ENCODE assay signal across 8 cellular contexts in genomic region chr2:42046819-42047487, GRCh38. TPM values are rescaled to one million over a fixed set of nuclear protein-coding genes. Genes with fewer than 3 reads are reported as not detected.
DNase-seq lines count a peak whose midpoint lies in the region; ATAC-seq and TF ChIP-seq lines count a peak whose summit lies in the region.

No MANE protein-coding gene starts in this region.

- H4K20me1 ChIP-seq in IMR-90 (ENCODE audit: insufficient read depth, low read length): peaks cover 25% of the 10 kb centered on the region

- peak overlapping the region; percentile 3; the same call in 1 of the 2 replicates for H2AK5ac ChIP-seq in IMR-90 (ENCODE audit: low read depth, low read length)

- peak overlapping the region; percentile 26 for H3K23ac ChIP-seq in IMR-90 (ENCODE audit: low read depth, low read length)

- H3K14ac ChIP-seq in IMR-90 (replicated peaks; ENCODE audit: low read depth, low read length): peak overlapping the region; percentile 38

- peak overlapping the region; percentile 67 for H3K27ac ChIP-seq in IMR-90 (ENCODE audit: insufficient read depth, low read length)
- peak overlapping the region; percentile 67 for H3K27ac ChIP-seq in angular gyrus (ENCODE audit: low read depth, low read length)
- peak overlapping the region; percentile 93 for H3K27ac ChIP-seq in subcutaneous abdominal adipose tissue (ENCODE audit: low read depth, low read length)

- H3K9me3 ChIP-seq in IMR-90 (ENCODE audit: control insufficient read depth, insufficient read depth, low read length): no peaks in the 10 kb centered on the region
- no peaks in the 10 kb centered on the region for H3K9me3 ChIP-seq in subcutaneous abdominal adipose tissue (ENCODE audit: control insufficient read depth in 5 of 5, low read length in 5 of 5)

- ATAC-seq in IMR-90 (ENCODE audit: low read depth) (peak; percentile 0; the same call in 1 of the 2 replicates), GM19452 (IDR thresholded peaks at IDR 0.05; ENCODE audit: unreplicated experiment) (no peak)

- POLR2A ChIA-PET in IMR-90 (lab: Charles Lee; ENCODE audit: unreplicated experiment): interaction anchor here (0.6 to 0.7 kb wide), 3 partner anchors 18 to 1962 kb away, joined by 3 to 7 read pairs (median 5); no protein-coding TSS in a partner anchor

- peak overlapping the region; percentile 21; the same call in 1 of the 2 replicates for H4K5ac ChIP-seq in IMR-90 (ENCODE audit: low read depth, low read length)

- H3K4me2 ChIP-seq in IMR-90 (ENCODE audit: low read depth, low read length): peak overlapping the region; percentile 73

- BruUV-seq in IMR-90 (replicated peaks; lab: Mats Ljungman, UMichigan): no TSS peak

- no peak overlapping the region for H3K56ac ChIP-seq in IMR-90 (ENCODE audit: extremely low read depth, insufficient read depth, low read length)

- H3K9me1 ChIP-seq in IMR-90 (ENCODE audit: insufficient read depth, low read length): peaks cover 7% of the 10 kb centered on the region

- intact Hi-C loops in IMR-90 (cut with micrococcal nuclease): loop anchor here (2.0 kb wide), 1 partner anchor 112 kb away; no protein-coding TSS in a partner anchor

- H3K36me3 ChIP-seq in IMR-90 (ENCODE audit: control insufficient read depth, insufficient read depth, low read length) (peaks cover 18% of the 10 kb centered on the region; the same call in 1 of the 2 replicates), subcutaneous abdominal adipose tissue (ENCODE audit: control insufficient read depth in 5 of 5, insufficient read depth in 5 of 5, low read length in 5 of 5) (no peaks in the 10 kb centered on the region)

- H2AK9ac ChIP-seq in IMR-90 (replicated peaks; ENCODE audit: low read depth, low read length, poor library complexity): peak overlapping the region; percentile 92

- H4K91ac ChIP-seq in IMR-90 (ENCODE audit: insufficient read depth, low read depth, low read length): peak overlapping the region; percentile 67

- peak overlapping the region; percentile 65 for H3K4ac ChIP-seq in IMR-90 (ENCODE audit: low read depth, low read length)

- DNase-seq in DMS 273 (lab: John Stamatoyannopoulos, UW; ENCODE audit: unreplicated experiment) (peak; percentile 87), IMR-90 (no peak), islet precursor cell (peak; percentile 90), COLO829 (ENCODE audit: low spot score) (no peak)
- no peak for DNase-seq in activated effector memory CD4-positive, alpha-beta T cell treated with Interleukin-2 at 50 U/mL for 16 hours

- H3K4me1 ChIP-seq in IMR-90 (ENCODE audit: control insufficient read depth, insufficient read depth, low read length): peaks cover 21% of the 10 kb centered on the region
- H3K4me1 ChIP-seq in subcutaneous abdominal adipose tissue (ENCODE audit: control insufficient read depth in 5 of 5, insufficient read depth in 5 of 5, low read length in 5 of 5): peaks cover 9 to 60% (median 55%) of the 10 kb centered on the region in 5 donors

- H2BK120ac ChIP-seq in IMR-90 (ENCODE audit: low read depth, low read length): peak overlapping the region; percentile 62

- H4K8ac ChIP-seq in IMR-90 (ENCODE audit: low read depth in 2 of 2, low read length in 2 of 2): peak overlapping the region; percentile 29 to 68; a peak in 2 of 4 replicates

- CTCF ChIA-PET in IMR-90 (lab: Yijun Ruan, JAX): interaction anchor here (0.5 to 1.2 kb wide), 3 partner anchors 25 to 177 kb away, joined by 3 to 5 read pairs (median 4); no protein-coding TSS in a partner anchor

- peaks cover 8 to 35% of the 10 kb centered on the region in 2 experiments; a peak in 3 of 4 replicates for H3K79me1 ChIP-seq in IMR-90 (ENCODE audit: low read depth in 1 of 2, low read length in 2 of 2)

- peak overlapping the region; percentile 31 for H2BK5ac ChIP-seq in IMR-90 (ENCODE audit: low read depth, low read length, poor library complexity, severe bottlenecking)

- TF ChIP-seq RAD21 in IMR-90 (IDR thresholded peaks at IDR 0.05; ENCODE audit: low read length): no peak

- peak overlapping the region; percentile 2; the same call in 2 of the 3 replicates for H2BK15ac ChIP-seq in IMR-90 (ENCODE audit: low read depth, low read length)

- dilution Hi-C loops in IMR-90 (cut with HindIII; ENCODE audit: low sequenced_read_pairs, unreplicated experiment): no loop called here

- H2AFZ ChIP-seq in IMR-90 (replicated peaks; ENCODE audit: low read length, poor library complexity): peak overlapping the region; percentile 94

- no peak for TF ChIP-seq CTCF in IMR-90 (conservative IDR thresholded peaks at IDR 0.05; ENCODE audit: low read depth, low read length)

- H3K4me3 ChIP-seq in IMR-90 (ENCODE audit: insufficient read depth, low read depth, low read length): peak overlapping the region; percentile 71
- peak overlapping the region; percentile 70 to 80 (median 76) for H3K4me3 ChIP-seq in subcutaneous abdominal adipose tissue (ENCODE audit: low read depth in 1 of 5, low read length in 5 of 5)

- in situ Hi-C loops in IMR-90 (cut with MboI; ENCODE audit: low sequenced_read_pairs): no loop called here

- no peak for TF ChIP-seq POLR2A in IMR-90 (IDR thresholded peaks at IDR 0.05; ENCODE audit: low read depth, low read length)

- H3K9ac ChIP-seq in IMR-90 (ENCODE audit: low read depth, low read length) (peak overlapping the region; percentile 48), subcutaneous abdominal adipose tissue (ENCODE audit: low read length in 5 of 5) (peak overlapping the region; percentile 77 to 81 (median 80))

- H3K27me3 ChIP-seq in IMR-90 (ENCODE audit: control insufficient read depth, insufficient read depth, low read length): peaks cover 2% of the 10 kb centered on the region
- H3K27me3 ChIP-seq in subcutaneous abdominal adipose tissue (ENCODE audit: control insufficient read depth in 5 of 5, insufficient read depth in 4 of 5, low read length in 5 of 5): no peaks in the 10 kb centered on the region

- peak overlapping the region; percentile 34; the same call in 1 of the 2 replicates for H3K18ac ChIP-seq in IMR-90 (ENCODE audit: low read depth, low read length)

- 0% methylated on average over 6 of the region's 39 CpGs; no CpG with 5 or more reads in 1 of the 2 experiments for WGBS in IMR-90 (ENCODE audit: extremely low coverage in 2 of 2, insufficient read length in 1 of 2), 2 experiments

- peak overlapping the region; percentile 21; the same call in 1 of the 2 replicates for H2BK20ac ChIP-seq in IMR-90 (ENCODE audit: low read depth, low read length)

TF ChIP-seq in IMR-90, 13 proteins besides CTCF, POLR2A, EP300 and RAD21:
- TF ChIP-seq MAZ (IDR thresholded peaks at IDR 0.05; ENCODE audit: borderline replicate concordance, low read depth, low read length) (no peak), BHLHE40 (IDR thresholded peaks at IDR 0.05; ENCODE audit: low read depth, low read length) (no peak), CEBPB (IDR thresholded peaks at IDR 0.05; ENCODE audit: low read depth, low read length) (peak; percentile 69), FOS (IDR thresholded peaks at IDR 0.05; ENCODE audit: low read depth, low read length) (no peak), NFE2L2 (IDR thresholded peaks at IDR 0.05; ENCODE audit: low read depth, low read length) (no peak)
TF ChIP-seq in IMR-90: peak in this region for 1.

RNA-seq across cellular contexts. Expression of gene PKDCC, which starts 0.9 kb away (rescaled TPM):
- 50.3 and 55.6 TPM in 2 replicates for total RNA-seq in IMR-90 (2012; rRNA removed)
- polyA plus RNA-seq in IMR-90 (2012; rRNA removed): 67.4 and 95.7 TPM in 2 replicates
- 40.2 and 112 TPM in 2 replicates for polyA plus RNA-seq in IMR-90 (2012; cell fraction: cytosol; rRNA removed)
- polyA plus RNA-seq in IMR-90 (2012; cell fraction: nucleus; rRNA removed; ENCODE audit: low replicate concordance): 310 and 597 TPM in 2 replicates

Comparison
In these comparisons a context has a peak if more than half of its experiments do, and no peak if none do; other contexts are left out.
1. DNase-seq: peak in DMS 273 (single experiment) and islet precursor cell (single experiment); none in IMR-90 (single experiment), activated effector memory CD4-positive, alpha-beta T cell treated with Interleukin-2 at 50 U/mL for 16 hours (single experiment) and COLO829 (single experiment).
2. Peak in every context shown above with its lines, with median percentiles within 50 percentile points of each other: H3K27ac ChIP-seq.